In genomic region chr17:82241926-82242697, GRCh38 we compare ENCODE assay signal across 8 cellular contexts. TPM values are rescaled to one million over a fixed set of nuclear protein-coding genes. Genes with fewer than 3 reads are reported as not detected.
DNase-seq lines count a peak whose midpoint lies in the region; FAIRE-seq and TF ChIP-seq lines count a peak whose summit lies in the region.
"Had no signal": no experiment of that assay in that cellular context is flagged by ENCODE, and none has a peak within 500 bp of the region (broad histone marks: within the 10 kb centered on the region; RNA-seq: fewer than 3 reads in every experiment).

No MANE protein-coding gene starts in this region.

- dilution Hi-C loops in keratinocyte (cut with MboI; ENCODE audit: extremely low pct_ligation_motif_present, low sequenced_read_pairs) = no loop called here

- peaks cover 56% of the 10 kb centered on the region for H3K4me1 ChIP-seq in keratinocyte (ENCODE audit: control insufficient read depth, extremely low read depth, insufficient read depth, low read length)
- H3K4me1 ChIP-seq in stomach = peaks cover 75 to 100% (median 83%) of the 10 kb centered on the region in 4 donors

- peaks cover 19% of the 10 kb centered on the region for H4K20me1 ChIP-seq in keratinocyte (ENCODE audit: control insufficient read depth, extremely low read depth, insufficient read depth, low read length)

- no peak overlapping the region for H2AFZ ChIP-seq in keratinocyte (ENCODE audit: control insufficient read depth, low read length)

- peak overlapping the region; percentile 7 for H3K4me3 Mint-ChIP-seq in activated naive CD8-positive, alpha-beta T cell

- H3K9me3 Mint-ChIP-seq in activated naive CD8-positive, alpha-beta T cell (ENCODE audit: low read depth) = no peaks in the 10 kb centered on the region

- H3K4me3 ChIP-seq in H7 (ENCODE audit: insufficient read depth, low read depth, low read length) (no peak overlapping the region), keratinocyte (ENCODE audit: control insufficient read depth in 2 of 3, extremely low read depth in 1 of 3, insufficient read depth in 2 of 3, low read depth in 1 of 3, low read length in 3 of 3) (no peak overlapping the region), stomach (peak overlapping the region in 1 of 4 donors; percentile 1), MG63 (no peak overlapping the region)

- H3K27ac ChIP-seq in keratinocyte (ENCODE audit: control insufficient read depth, insufficient read depth, low read length) = peak overlapping the region; percentile 44
- peak overlapping the region; percentile 67 to 86 (median 70) for H3K27ac ChIP-seq in stomach

- no peak for FAIRE-seq in keratinocyte (lab: Jason Lieb, UNC)
- FAIRE-seq: frontal cortex had no signal

- H3K9me3 ChIP-seq in keratinocyte (ENCODE audit: control insufficient read depth, low read depth, low read length) (no peaks in the 10 kb centered on the region), stomach (no peaks in the 10 kb centered on the region), MG63 (no peaks in the 10 kb centered on the region)

- 15 to 34% (median 23%) methylated on average over 10 to 20 of the region's 20 CpGs for WGBS in stomach, 5 donors

- intact Hi-C loops in stomach (cut with DNase I; ENCODE audit: low total_unique reads) = no loop called here

- peaks cover 37% of the 10 kb centered on the region for H3K4me1 Mint-ChIP-seq in activated naive CD8-positive, alpha-beta T cell (ENCODE audit: low read depth)

- POLR2A ChIA-PET in GM10248 (lab: Yijun Ruan, JAX) = interaction anchor here (0.6 to 1.4 kb wide), 7 partner anchors 10 to 1867 kb away, joined by 3 to 11 read pairs (median 3); partner anchors contain the start of gene SLC16A3

- TF ChIP-seq POLR2A in stomach (IDR thresholded peaks at IDR 0.05) = no peak

- no peak for TF ChIP-seq EP300 in stomach (IDR thresholded peaks at IDR 0.05)

- H3K27me3 Mint-ChIP-seq in activated naive CD8-positive, alpha-beta T cell = no peaks in the 10 kb centered on the region

- peak overlapping the region; percentile 22 for H3K4me2 ChIP-seq in keratinocyte (ENCODE audit: control insufficient read depth, extremely low read depth, insufficient read depth, low read depth, low read length)

- DNase-seq in H7 (peak; percentile 56), keratinocyte (ENCODE audit: low read depth, low spot score) (no peak), stomach (no peak), GM10248 (ENCODE audit: extremely low spot score) (no peak), MG63 (no peak)
- DNase-seq in effector CD4-positive, alpha-beta T cell = no peak

- peaks cover 2% of the 10 kb centered on the region for H3K9me1 ChIP-seq in keratinocyte (ENCODE audit: control insufficient read depth, extremely low read depth, insufficient read depth, low read length)

- H3K36me3 ChIP-seq in H7 (replicated peaks; ENCODE audit: control insufficient read depth, insufficient read depth, low read length) (peaks cover 34% of the 10 kb centered on the region), keratinocyte (ENCODE audit: control insufficient read depth in 2 of 2, extremely low read depth in 1 of 2, insufficient read depth in 2 of 2, low read length in 2 of 2) (peaks cover 37 to 53% of the 10 kb centered on the region in 2 experiments), stomach (peaks cover 52 to 93% (median 65%) of the 10 kb centered on the region in 4 donors), MG63 (peaks cover 94% of the 10 kb centered on the region)

- no peak for TF ChIP-seq CTCF in keratinocyte (optimal IDR thresholded peaks at IDR 0.05 in 1 of 3, IDR thresholded peaks at IDR 0.05 in 1 of 3, conservative IDR thresholded peaks at IDR 0.05 in 1 of 3; ENCODE audit: extremely low read depth in 1 of 3, insufficient read depth in 2 of 3, low read length in 3 of 3)
- no peak for TF ChIP-seq CTCF in stomach (IDR thresholded peaks at IDR 0.05)
- TF ChIP-seq CTCF in GM10248 (IDR thresholded peaks at IDR 0.05; ENCODE audit: control extremely low read depth, extremely low read depth, low read depth, missing control alignments) = no peak

- peak overlapping the region; percentile 52 for H3K9ac ChIP-seq in keratinocyte (ENCODE audit: control insufficient read depth, extremely low read depth, insufficient read depth, low read length)

- CTCF ChIA-PET in GM10248 (lab: Yijun Ruan, JAX) = interaction anchor here (0.8 to 2.1 kb wide), 8 partner anchors 9 to 212 kb away, joined by 3 to 8 read pairs (median 4); no protein-coding TSS in a partner anchor

- H3K27me3 ChIP-seq in H7 (ENCODE audit: control insufficient read depth, insufficient read depth, low read length) (no peaks in the 10 kb centered on the region), keratinocyte (ENCODE audit: control insufficient read depth, extremely low read depth, insufficient read depth, low read length) (no peaks in the 10 kb centered on the region), stomach (no peaks in the 10 kb centered on the region), MG63 (no peaks in the 10 kb centered on the region)

- H3K27ac Mint-ChIP-seq in activated naive CD8-positive, alpha-beta T cell = no peak overlapping the region

- peaks cover 28% of the 10 kb centered on the region for H3K79me2 ChIP-seq in keratinocyte (ENCODE audit: control insufficient read depth, insufficient read depth, low read length)

- H3K36me3 Mint-ChIP-seq in activated naive CD8-positive, alpha-beta T cell = no peaks in the 10 kb centered on the region

RNA-seq across cellular contexts. Expression of gene SLC16A3, which starts 13.3 kb away (rescaled TPM):
- 31.2 and 52.0 TPM in 2 replicates for total RNA-seq in H7 (2014; rRNA removed; shearing (Covaris generic))
- polyA plus RNA-seq in keratinocyte (35.7 to 112 TPM (median 40.7 TPM) in 3 replicates), stomach (10 to 100 TPM in 2 of 3 donors, 1 to 10 TPM in 1; 4.9 to 39.8 (median 20.4) TPM)
- 2.3 TPM for polyA plus RNA-seq in keratinocyte (2011; ENCODE audit: low read depth)
- polyA plus RNA-seq in keratinocyte (2011; cell fraction: cytosol; rRNA removed) = 10.9 and 32.0 TPM in 2 replicates
- polyA plus RNA-seq in keratinocyte (2011; cell fraction: nucleus; rRNA removed) = 83.4 and 104 TPM in 2 replicates
- 17.6 and 73.8 TPM in 2 replicates for polyA plus RNA-seq in keratinocyte (2012; ENCODE audit: low replicate concordance)
- polyA minus RNA-seq in keratinocyte = 53.8 to 107 TPM (median 83.5 TPM) in 3 replicates
- 181 TPM for polyA minus RNA-seq in keratinocyte (2011; cell fraction: cytosol; rRNA and poly(A)+ RNA removed)
- polyA minus RNA-seq in keratinocyte (2011; cell fraction: nucleus; rRNA and poly(A)+ RNA removed) = 161 and 170 TPM in 2 replicates
- 10 to 100 TPM; 29.2 to 87.9 (median 53.3) TPM for total RNA-seq in stomach
- 529 and 652 TPM in 2 replicates for total RNA-seq in MG63 (2014; rRNA removed; shearing (Covaris generic); ENCODE audit: low replicate concordance)

RNA-seq across cellular contexts. Expression of gene CCDC57, which starts 29.5 kb away (rescaled TPM):
- 3.7 and 6.0 TPM in 2 replicates for total RNA-seq in H7 (2014; rRNA removed; shearing (Covaris generic))
- 14.0 to 24.8 TPM (median 19.2 TPM) in 3 replicates for polyA plus RNA-seq in keratinocyte
- polyA plus RNA-seq in keratinocyte (2011; ENCODE audit: low read depth) = 7.6 TPM
- polyA plus RNA-seq in keratinocyte (2011; cell fraction: cytosol; rRNA removed) = 3.2 and 6.1 TPM in 2 replicates
- polyA plus RNA-seq in keratinocyte (2011; cell fraction: nucleus; rRNA removed) = 85.5 and 116 TPM in 2 replicates
- polyA plus RNA-seq in keratinocyte (2012; ENCODE audit: low replicate concordance) = 7.8 and 13.8 TPM in 2 replicates
- 13.4 to 15.4 TPM (median 13.8 TPM) in 3 replicates for polyA minus RNA-seq in keratinocyte
- 11.7 TPM for polyA minus RNA-seq in keratinocyte (2011; cell fraction: cytosol; rRNA and poly(A)+ RNA removed)
- 23.3 and 29.9 TPM in 2 replicates for polyA minus RNA-seq in keratinocyte (2011; cell fraction: nucleus; rRNA and poly(A)+ RNA removed)
- 100 to 1,000 TPM in 1 of 5 donors, 10 to 100 TPM in 4; 43.9 to 166 (median 90.6) TPM for total RNA-seq in stomach
- 10 to 100 TPM; 50.9 to 75.5 (median 72.5) TPM for polyA plus RNA-seq in stomach
- 6.9 and 8.2 TPM in 2 replicates for total RNA-seq in MG63 (2014; rRNA removed; shearing (Covaris generic); ENCODE audit: low replicate concordance)

RNA-seq across cellular contexts. Expression of gene CSNK1D, which starts 31.4 kb away (rescaled TPM):
- total RNA-seq in H7 (2014; rRNA removed; shearing (Covaris generic)) = 31.7 and 37.3 TPM in 2 replicates
- polyA plus RNA-seq in keratinocyte (61.8 to 173 TPM (median 86.0 TPM) in 3 replicates), stomach (10 to 100 TPM; 55.9 to 66.7 (median 65.4) TPM)
- polyA plus RNA-seq in keratinocyte (2011; ENCODE audit: low read depth) = 33.8 TPM
- 123 and 135 TPM in 2 replicates for polyA plus RNA-seq in keratinocyte (2011; cell fraction: cytosol; rRNA removed)
- polyA plus RNA-seq in keratinocyte (2011; cell fraction: nucleus; rRNA removed) = 286 and 337 TPM in 2 replicates
- 88.4 and 107 TPM in 2 replicates for polyA plus RNA-seq in keratinocyte (2012; ENCODE audit: low replicate concordance)
- 75.4 to 226 TPM (median 76.3 TPM) in 3 replicates for polyA minus RNA-seq in keratinocyte
- 74.2 TPM for polyA minus RNA-seq in keratinocyte (2011; cell fraction: cytosol; rRNA and poly(A)+ RNA removed)
- polyA minus RNA-seq in keratinocyte (2011; cell fraction: nucleus; rRNA and poly(A)+ RNA removed) = 57.8 and 84.6 TPM in 2 replicates
- total RNA-seq in stomach = 100 to 1,000 TPM in 4 of 5 donors, 10 to 100 TPM in 1; 58.0 to 180 (median 140) TPM
- 60.2 and 104 TPM in 2 replicates for total RNA-seq in MG63 (2014; rRNA removed; shearing (Covaris generic); ENCODE audit: low replicate concordance)
